20 cellular contexts compared by ENCODE assay signal in the genomic region with DNA sequence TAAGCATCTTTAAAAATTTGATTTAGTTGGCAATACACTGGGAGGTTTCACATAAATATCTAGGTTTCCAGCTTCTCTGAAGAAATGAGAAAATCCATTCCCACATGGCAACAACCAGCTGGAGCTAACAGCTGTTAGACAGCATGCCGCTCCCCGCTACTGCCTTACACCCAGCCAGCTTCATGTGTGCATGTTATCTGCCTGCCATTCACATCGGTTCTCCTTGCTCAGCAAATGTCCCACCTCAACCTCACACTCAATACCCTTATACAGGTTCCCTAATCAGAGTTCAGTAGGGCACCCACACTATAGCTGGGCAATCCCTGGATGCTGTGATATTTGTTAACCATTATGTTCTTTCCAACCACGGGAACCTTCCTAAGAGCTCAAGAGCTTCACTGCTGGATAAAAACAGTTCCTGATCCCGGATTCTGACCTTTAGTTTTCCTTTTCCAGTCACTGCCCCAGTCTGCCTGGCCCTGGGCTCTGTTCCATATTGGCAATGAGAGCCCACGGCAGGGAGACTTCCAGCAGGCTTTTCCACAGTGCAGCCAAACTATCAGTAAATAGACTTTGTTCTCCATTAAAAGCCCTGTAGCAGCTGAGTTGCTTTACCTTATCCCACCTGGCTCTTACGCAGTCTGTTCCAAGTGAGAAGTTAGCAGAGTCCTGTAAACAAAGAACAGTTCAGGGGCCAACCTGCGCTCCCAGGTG.
"Had no signal": no experiment of that assay in that cellular context is flagged by ENCODE, and none has a peak within 500 bp of the region (broad histone marks: within the 10 kb centered on the region; RNA-seq: fewer than 3 reads in every experiment).

No MANE protein-coding gene starts in this region.

- H3K4me3 ChIP-seq: tibial artery, uterus had no signal

- H3K4me3 Mint-ChIP-seq: activated B cell treated with CpG ODN at 0.5 μM for 24 hours; activated naive CD8-positive, alpha-beta T cell; activated T-cell treated with anti-CD3 and anti-CD28 coated beads, Interleukin-2, amount 50 U/mL, for 72 hours; effector memory CD8-positive, alpha-beta T cell; memory B cell; natural killer cell treated with Interleukin-12 subunit alpha and Interleukin-12 subunit beta and Interleukin-15 and Interleukin-18, amount 100 ng/mL, for 72 hours; T-helper 2 cell treated with Interferon-gamma antibody and Interleukin-4, amounts not matched to agents 5 μg/mL and 100 μg/mL, for 36 hours had no signal

- H3K9me3 ChIP-seq: tibial artery, uterus had no signal

- H3K9me3 Mint-ChIP-seq: effector memory CD8-positive, alpha-beta T cell; natural killer cell treated with Interleukin-12 subunit alpha and Interleukin-12 subunit beta and Interleukin-15 and Interleukin-18, amount 100 ng/mL, for 72 hours; T-helper 2 cell treated with Interferon-gamma antibody and Interleukin-4, amounts not matched to agents 5 μg/mL and 100 μg/mL, for 36 hours had no signal

- H3K27me3 Mint-ChIP-seq: activated B cell treated with CpG ODN at 0.5 μM for 24 hours; activated naive CD8-positive, alpha-beta T cell; effector memory CD8-positive, alpha-beta T cell; memory B cell; natural killer cell treated with Interleukin-12 subunit alpha and Interleukin-12 subunit beta and Interleukin-15 and Interleukin-18, amount 100 ng/mL, for 72 hours had no signal

- H3K27me3 ChIP-seq: foreskin keratinocyte, tibial artery, uterus had no signal

- H3K27ac ChIP-seq: foreskin keratinocyte, tibial artery, uterus had no signal

- H3K4me1 ChIP-seq: foreskin keratinocyte, tibial artery, uterus had no signal

- DNase-seq: activated B cell treated with CpG ODN at 0.5 μM for 24 hours; activated CD4-positive, alpha-beta T cell treated with anti-CD3 and anti-CD28 coated beads for 48 hours; activated CD8-positive, alpha-beta memory T cell treated with anti-CD3 and anti-CD28 coated beads, Interleukin-2, amount 50 U/mL, for 48 hours; activated gamma-delta T cell; activated T-cell treated with anti-CD3 and anti-CD28 coated beads, Interleukin-2, amount 50 U/mL, for 72 hours; amniotic stem cell; dermis blood vessel endothelial cell; effector memory CD8-positive, alpha-beta T cell; foreskin keratinocyte; left colon; nucleus accumbens; stimulated activated CD4-positive, alpha-beta T cell treated with anti-CD3 and anti-CD28 coated beads, Interleukin-12 subunit alpha, Interleukin-12 subunit beta, amount 100 ng/mL, for 4 hours; stimulated activated CD4-positive, alpha-beta T cell treated with anti-CD3 and anti-CD28 coated beads, Interleukin-2, amount 100 ng/mL, for 24 hours; tibial artery; uterus had no signal

- ATAC-seq: activated T-cell treated with anti-CD3 and anti-CD28 coated beads, Interleukin-2, amount 50 U/mL, for 72 hours; effector memory CD8-positive, alpha-beta T cell; foreskin keratinocyte; left colon; natural killer cell treated with Interleukin-12 subunit alpha and Interleukin-12 subunit beta and Interleukin-15 and Interleukin-18, amount 100 ng/mL, for 72 hours; sciatic nerve had no signal

- H3K27ac Mint-ChIP-seq: activated B cell treated with CpG ODN at 0.5 μM for 24 hours; activated naive CD8-positive, alpha-beta T cell; effector memory CD8-positive, alpha-beta T cell; memory B cell; natural killer cell treated with Interleukin-12 subunit alpha and Interleukin-12 subunit beta and Interleukin-15 and Interleukin-18, amount 100 ng/mL, for 72 hours; T-helper 2 cell treated with Interferon-gamma antibody and Interleukin-4, amounts not matched to agents 5 μg/mL and 100 μg/mL, for 36 hours had no signal

- H3K4me1 Mint-ChIP-seq: activated B cell treated with CpG ODN at 0.5 μM for 24 hours, memory B cell had no signal

- H3K36me3 ChIP-seq: uterus had no signal
